ENCODE assay signal across 15 cellular contexts in the genomic region with DNA sequence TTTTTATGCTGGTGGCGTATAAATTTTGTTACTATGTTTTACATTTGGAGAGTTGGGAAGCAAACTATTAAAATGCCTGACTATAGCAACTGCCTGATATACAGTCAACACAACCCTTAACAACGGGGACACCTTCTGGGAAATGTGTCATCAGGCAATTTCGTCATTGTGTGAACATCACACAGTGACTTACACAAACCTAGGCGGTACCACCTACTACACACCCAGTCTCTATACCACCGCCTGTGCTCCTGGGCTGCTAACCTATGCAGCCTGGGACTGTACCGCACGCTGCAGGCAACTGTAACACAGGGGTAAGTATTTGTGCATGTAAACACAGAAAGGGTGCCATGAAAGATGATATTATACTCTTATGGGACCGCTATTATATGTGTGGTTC. TPM values are rescaled to one million over a fixed set of nuclear protein-coding genes. Genes with fewer than 3 reads are reported as not detected.
DNase-seq lines count a peak whose midpoint lies in the region; ATAC-seq and TF ChIP-seq lines count a peak whose summit lies in the region.
"Had no signal": no experiment of that assay in that cellular context is flagged by ENCODE, and none has a peak within 500 bp of the region (broad histone marks: within the 10 kb centered on the region; RNA-seq: fewer than 3 reads in every experiment).

No MANE protein-coding gene starts in this region.

- DNase-seq in activated naive CD4-positive, alpha-beta T cell treated with anti-CD3 and anti-CD28 coated beads, Interleukin-2, amount 50 U/mL, for 16 hours: no peak
- peak in 1 of 2 experiments; percentile 84 for DNase-seq in PC-9
- no peak for DNase-seq in foreskin keratinocyte
- DNase-seq in stomach: peak; percentile 58
- DNase-seq in DMS153 treated with DMSO at 0.1 percent for 48 hours (lab: John Stamatoyannopoulos, UW; ENCODE audit: unreplicated experiment): no peak
- DNase-seq in NCI-H1105 treated with DMSO at 0.1 percent for 48 hours (lab: John Stamatoyannopoulos, UW): no peak
- DNase-seq: H9, KG1, tibial artery had no signal

- peaks cover 47% of the 10 kb centered on the region for H3K4me1 ChIP-seq in PC-9 (replicated peaks; ENCODE audit: insufficient read depth)
- peaks cover 10% of the 10 kb centered on the region for H3K4me1 ChIP-seq in foreskin keratinocyte
- peaks cover 12 to 51% (median 21%) of the 10 kb centered on the region in 4 donors for H3K4me1 ChIP-seq in stomach

- no peaks in the 10 kb centered on the region for H3K36me3 Mint-ChIP-seq in activated naive CD4-positive, alpha-beta T cell treated with anti-CD3 and anti-CD28 coated beads, Interleukin-2, amount 50 U/mL, for 24 hours

- H3K9me2 ChIP-seq in PC-9 (ENCODE audit: insufficient read depth): no peaks in the 10 kb centered on the region

- H3K4me2 ChIP-seq in PC-9: peak overlapping the region; percentile 18

- CTCF ChIA-PET in PC-9 (lab: Charles Lee): no interaction called here

- H3K79me2 ChIP-seq in PC-9 (ENCODE audit: low read depth): peaks cover 15% of the 10 kb centered on the region

- no peaks in the 10 kb centered on the region for H4K20me1 ChIP-seq in PC-9 (ENCODE audit: insufficient read depth)

- H3K9me3 Mint-ChIP-seq in activated naive CD4-positive, alpha-beta T cell treated with anti-CD3 and anti-CD28 coated beads, Interleukin-2, amount 50 U/mL, for 24 hours: no peaks in the 10 kb centered on the region
- H3K9me3 Mint-ChIP-seq: H9 had no signal

- peaks cover 46% of the 10 kb centered on the region for H3F3A ChIP-seq in PC-9 (ENCODE audit: insufficient read depth, low read depth)

- peaks cover 50% of the 10 kb centered on the region for H3K4me1 Mint-ChIP-seq in activated naive CD4-positive, alpha-beta T cell treated with anti-CD3 and anti-CD28 coated beads, Interleukin-2, amount 50 U/mL, for 24 hours

- peak; percentile 17 for ATAC-seq in foreskin keratinocyte
- no peak for ATAC-seq in GM21390 (IDR thresholded peaks at IDR 0.05; ENCODE audit: unreplicated experiment)

- 58 to 72% (median 63%) methylated on average over 8 of the region's 8 CpGs for whole genome bisulfite sequencing in stomach, 5 donors

- H2AFZ ChIP-seq in PC-9: no peak overlapping the region

- BruUV-seq in PC-9 (replicated peaks; lab: Mats Ljungman, UMichigan): no TSS peak

- H3K27me3 ChIP-seq in PC-9 (ENCODE audit: insufficient read depth, low read depth) (no peaks in the 10 kb centered on the region), foreskin keratinocyte (no peaks in the 10 kb centered on the region), stomach (peaks cover 0 to 17% (median 0%) of the 10 kb centered on the region in 3 donors)

- H3K36me3 ChIP-seq in PC-9 (ENCODE audit: low read depth): no peaks in the 10 kb centered on the region
- H3K36me3 ChIP-seq in stomach: no peaks in the 10 kb centered on the region
- H3K36me3 ChIP-seq: tibial artery had no signal

- no peaks in the 10 kb centered on the region for H3K27me3 Mint-ChIP-seq in activated naive CD4-positive, alpha-beta T cell treated with anti-CD3 and anti-CD28 coated beads, Interleukin-2, amount 50 U/mL, for 24 hours

- TF ChIP-seq CTCF in PC-9 (conservative IDR thresholded peaks at IDR 0.05) (no peak), foreskin keratinocyte (conservative IDR thresholded peaks at IDR 0.05) (no peak), stomach (IDR thresholded peaks at IDR 0.05) (no peak)

- peak overlapping the region; percentile 65 for H3K27ac Mint-ChIP-seq in activated naive CD4-positive, alpha-beta T cell treated with anti-CD3 and anti-CD28 coated beads, Interleukin-2, amount 50 U/mL, for 24 hours
- H3K27ac Mint-ChIP-seq: H9 had no signal

- no peak for TF ChIP-seq POLR2A in stomach (IDR thresholded peaks at IDR 0.05)

- H3K4me3 ChIP-seq in PC-9 (no peak overlapping the region), stomach (no peak overlapping the region)
- H3K4me3 ChIP-seq: tibial artery had no signal

- POLR2A ChIA-PET in PC-9 (lab: Charles Lee; ENCODE audit: unreplicated experiment): interaction anchor here (0.6 kb wide), 1 partner anchor 15 kb away, joined by 5 read pairs; no protein-coding TSS in a partner anchor

- no peaks in the 10 kb centered on the region for H3K9me3 ChIP-seq in PC-9 (ENCODE audit: insufficient read depth, low read depth)
- no peaks in the 10 kb centered on the region for H3K9me3 ChIP-seq in stomach
- H3K9me3 ChIP-seq: tibial artery had no signal

- peak overlapping the region; percentile 34; the same call in 1 of the 2 replicates for H3K27ac ChIP-seq in PC-9
- peak overlapping the region; percentile 28 for H3K27ac ChIP-seq in foreskin keratinocyte
- peak overlapping the region in 3 of 5 donors; percentile 48 to 71 (median 66) for H3K27ac ChIP-seq in stomach
- H3K27ac ChIP-seq: tibial artery had no signal

- no peak overlapping the region for H3K4me3 Mint-ChIP-seq in activated naive CD4-positive, alpha-beta T cell treated with anti-CD3 and anti-CD28 coated beads, Interleukin-2, amount 50 U/mL, for 24 hours
- H3K4me3 Mint-ChIP-seq: B cell, H9 had no signal

- no peak for TF ChIP-seq EP300 in stomach (IDR thresholded peaks at IDR 0.05)

- intact Hi-C loops in PC-9 (cut with micrococcal nuclease; ENCODE audit: unreplicated experiment) (no loop called here), stomach (cut with DNase I; ENCODE audit: low total_unique reads) (no loop called here)

RNA-seq across cellular contexts. Expression of gene CDHR2, which starts 1.3 kb away (rescaled TPM):
- total RNA-seq in PC-9 (2021) (not detected in 2 replicates), foreskin keratinocyte (0.04 and 0.27 TPM in 2 replicates), stomach (10 to 100 TPM in 3 of 5 donors, 1 to 10 TPM in 2; 9.6 to 18.7 (median 13.4) TPM)
- polyA plus RNA-seq in foreskin keratinocyte (0.03 TPM in 1 of 2 replicates, not detected in the other), stomach (1 to 10 TPM in 1 of 3 donors, under 1 TPM in 2; 0.13 to 1.6 (median 0.76) TPM)
- total RNA-seq: lung microvascular endothelial cell, SK-MEL-5 had no signal
- polyA plus RNA-seq: right cardiac atrium had no signal

RNA-seq across cellular contexts. Expression of gene RNF44, which starts 10.6 kb away (rescaled TPM):
- 87.4 and 94.2 TPM in 2 replicates for total RNA-seq in PC-9 (2021)
- 12.5 and 15.3 TPM in 2 replicates for total RNA-seq in foreskin keratinocyte
- polyA plus RNA-seq in foreskin keratinocyte: 12.1 and 12.7 TPM in 2 replicates
- 100 to 1,000 TPM in 1 of 5 donors, 10 to 100 TPM in 3, 1 to 10 TPM in 1; 6.6 to 176 (median 30.6) TPM for total RNA-seq in stomach
- 10 to 100 TPM; 11.5 to 15.1 (median 13.6) TPM for polyA plus RNA-seq in stomach
